8 cellular contexts compared by ENCODE assay signal in the genomic region with DNA sequence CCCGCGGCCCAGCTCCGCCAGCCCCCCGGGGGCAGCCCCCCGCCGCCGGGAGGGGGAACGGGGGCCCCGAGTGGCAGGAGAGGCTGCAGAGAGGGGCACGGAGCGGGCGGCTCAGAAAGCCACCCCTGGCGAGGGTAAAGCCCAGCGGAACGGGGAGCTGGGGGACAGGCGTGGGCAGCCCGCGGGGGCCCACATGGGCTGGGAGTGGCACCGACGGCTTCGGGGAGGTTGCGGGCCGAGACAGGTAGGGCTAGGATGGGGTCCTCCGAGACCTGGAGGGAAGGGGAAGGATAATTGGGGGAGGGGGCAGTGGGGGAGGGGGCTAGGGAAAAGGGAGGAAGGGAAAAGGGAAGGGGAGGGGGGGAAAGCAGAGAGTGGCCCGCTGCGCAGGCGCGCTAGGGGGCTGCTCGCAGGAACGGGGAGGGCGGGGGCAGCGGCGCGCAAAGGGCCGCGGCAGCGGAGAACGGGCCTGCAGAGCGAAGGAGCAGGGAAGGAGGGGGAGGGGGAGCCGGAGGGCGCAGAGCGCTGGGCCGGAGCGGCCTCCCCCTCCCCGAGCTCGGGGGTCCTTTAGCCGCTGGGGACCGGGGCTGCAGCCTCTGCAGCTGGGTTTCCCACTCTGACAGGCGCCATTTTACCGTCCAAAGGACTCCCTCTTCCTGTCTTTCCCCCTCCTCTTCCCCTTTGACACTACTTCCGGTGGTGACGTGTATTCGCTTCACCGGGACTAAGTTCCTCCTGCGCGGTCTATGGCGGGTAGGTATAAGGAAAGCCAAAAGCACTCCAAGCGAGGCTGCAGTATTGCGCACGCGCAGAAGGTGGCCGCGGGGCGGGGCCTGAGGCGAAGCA. TPM values are rescaled to one million over a fixed set of nuclear protein-coding genes. Genes with fewer than 3 reads are reported as not detected.
DNase-seq lines count a peak whose midpoint lies in the region; ATAC-seq, FAIRE-seq and TF ChIP-seq lines count a peak whose summit lies in the region.

TSS of gene CTDNEP1 (minus strand) at position 405 of the 846 bp plus-strand sequence. CDS start 438 bp downstream, outside the sequence.

- no peaks in the 10 kb centered on the region for H3K27me3 ChIP-seq in CD8-positive, alpha-beta memory T cell (ENCODE audit: insufficient read depth, low read length, poor library complexity, severe bottlenecking)
- H3K27me3 ChIP-seq in H1 (replicated peaks in 1 of 4; ENCODE audit: control insufficient read depth in 3 of 4, extremely low read depth in 1 of 4, insufficient read depth in 3 of 4, low read length in 3 of 4) = no peaks in the 10 kb centered on the region

- H3K56ac ChIP-seq in H1 (replicated peaks; ENCODE audit: insufficient read length, low read depth, low read length) = peak within 1 kb of the TSS; percentile 73

- peaks cover 17% of the 10 kb centered on the region for H3K36me3 ChIP-seq in CD8-positive, alpha-beta memory T cell (ENCODE audit: insufficient read depth, low read length)
- peaks cover 5 to 17% (median 9%) of the 10 kb centered on the region in 4 experiments; a peak in 7 of 8 replicates for H3K36me3 ChIP-seq in H1 (ENCODE audit: control insufficient read depth in 2 of 4, insufficient read depth in 4 of 4, low read length in 3 of 4)

- peaks cover 23 to 54% of the 10 kb centered on the region in 2 experiments for H3K79me2 ChIP-seq in H1 (ENCODE audit: control insufficient read depth in 1 of 2, insufficient read depth in 2 of 2, low read length in 2 of 2)

- H3K9me3 Mint-ChIP-seq in CD8-positive, alpha-beta memory T cell = no peaks in the 10 kb centered on the region

- WGBS in H1 (ENCODE audit: extremely low coverage in 1 of 2, insufficient coverage in 1 of 2, insufficient read length in 1 of 2, insufficient replicate concordance in 2 of 2, low coverage in 1 of 2, low lambda C conversion rate in 2 of 2, missing lambda C conversion rate in 1 of 2), 2 experiments = 1% methylated on average over 15 of the region's 65 CpGs; no CpG with 5 or more reads in 1 of the 2 experiments

- H3K4me2 ChIP-seq in H1 (ENCODE audit: insufficient read depth in 1 of 2, low read depth in 2 of 2, low read length in 2 of 2) = peak within 1 kb of the TSS; percentile 89 to 99

- peak within 1 kb of the TSS; percentile 87 to 91 (median 90) for H3K9ac ChIP-seq in H1 (replicated peaks in 1 of 4; ENCODE audit: extremely low read depth in 1 of 4, low read depth in 3 of 4, low read length in 3 of 4)

- TF ChIP-seq POLR2A in H1 (IDR thresholded peaks at IDR 0.05; ENCODE audit: control extremely low read depth in 1 of 2, low read depth in 2 of 2, low read length in 2 of 2) = peak in 1 of 2 experiments; percentile 56; a peak in 2 of 3 replicates

- CTCF ChIA-PET in CD8-positive, alpha-beta memory T cell (lab: Charles Lee) = interaction anchor here (1.1 to 1.2 kb wide), 2 partner anchors 9 to 13 kb away, joined by 4 to 6 read pairs; partner anchors contain the start of gene GABARAP
- CTCF ChIA-PET in H1 (lab: Charles Lee; ENCODE audit: partially characterized antibody) = interaction anchor here (1.1 to 1.2 kb wide), 2 partner anchors 10 to 11 kb away, joined by 3 to 4 read pairs; partner anchors contain the start of gene CLDN7

- no peak within 1 kb of the TSS for H2BK120ac ChIP-seq in H1 (replicated peaks; ENCODE audit: low read depth, low read length)

- H3K4me1 Mint-ChIP-seq in CD8-positive, alpha-beta memory T cell = peaks cover 39 to 55% (median 43%) of the 10 kb centered on the region in 3 donors

- peak within 1 kb of the TSS; percentile 88 for H3K4ac ChIP-seq in H1 (replicated peaks; ENCODE audit: insufficient read length, low read depth, low read length)

- no peak for TF ChIP-seq CTCF in H1 (IDR thresholded peaks at IDR 0.05; ENCODE audit: control extremely low read depth in 1 of 3, insufficient read depth in 1 of 3, low read depth in 1 of 3, low read length in 3 of 3)

- peak within 1 kb of the TSS; percentile 94 to 98 (median 96) for H3K4me3 Mint-ChIP-seq in CD8-positive, alpha-beta memory T cell

- no peak within 1 kb of the TSS for H3K14ac ChIP-seq in H1 (ENCODE audit: insufficient read length)

- peaks cover 33% of the 10 kb centered on the region for H3K4me1 ChIP-seq in CD8-positive, alpha-beta memory T cell (ENCODE audit: insufficient read depth, low read length)
- H3K4me1 ChIP-seq in H1 (replicated peaks in 1 of 4; ENCODE audit: control insufficient read depth in 3 of 4, insufficient read depth in 4 of 4, low read length in 3 of 4) = peaks cover 3 to 12% (median 5%) of the 10 kb centered on the region in 4 experiments

- H3K27me3 Mint-ChIP-seq in CD8-positive, alpha-beta memory T cell = peaks cover 0 to 2% of the 10 kb centered on the region in 2 donors

- H3K18ac ChIP-seq in H1 (ENCODE audit: extremely low read depth, low read length) = peak within 1 kb of the TSS; percentile 97

- no peak for TF ChIP-seq EP300 in H1 (IDR thresholded peaks at IDR 0.05; ENCODE audit: borderline replicate concordance in 1 of 2, low read depth in 2 of 2, low read length in 2 of 2)

- H3K9me3 ChIP-seq in CD8-positive, alpha-beta memory T cell (ENCODE audit: low read length) = no peaks in the 10 kb centered on the region
- no peaks in the 10 kb centered on the region for H3K9me3 ChIP-seq in H1 (ENCODE audit: insufficient read depth in 2 of 2, low read depth in 1 of 2, low read length in 1 of 2)

- H3K27ac ChIP-seq in CD8-positive, alpha-beta memory T cell (ENCODE audit: low read depth, low read length) = peak within 1 kb of the TSS; percentile 97
- H3K27ac ChIP-seq in H1 (ENCODE audit: low read depth, low read length) = peak within 1 kb of the TSS; percentile 97

- H2BK5ac ChIP-seq in H1 (ENCODE audit: low read depth, low read length) = peak within 1 kb of the TSS; percentile 89

- no peak within 1 kb of the TSS for H3K23ac ChIP-seq in H1 (ENCODE audit: insufficient read length)

- H4K5ac ChIP-seq in H1 (ENCODE audit: insufficient read length, low read depth, low read length) = peak within 1 kb of the TSS; percentile 92

- no peak within 1 kb of the TSS for H2AK5ac ChIP-seq in H1 (ENCODE audit: low read depth, low read length)

- H4K91ac ChIP-seq in H1 (replicated peaks; ENCODE audit: insufficient read length, low read length) = peak within 1 kb of the TSS; percentile 70

- POLR2A ChIA-PET in CD8-positive, alpha-beta memory T cell (lab: Charles Lee) = interaction anchor here (0.7 to 2.5 kb wide), 5 partner anchors 9 to 868 kb away, joined by 3 to 16 read pairs (median 6); partner anchors contain the start of genes DVL2, GABARAP and PHF23
- POLR2A ChIA-PET in H1 (lab: Charles Lee; ENCODE audit: partially characterized antibody) = interaction anchor here (0.7 to 8.3 kb wide), 15 partner anchors 10 to 323 kb away, joined by 3 to 121 read pairs (median 6); partner anchors contain the start of genes ACADVL, CLDN7, DLG4 and DVL2

- peak within 1 kb of the TSS; percentile 86 for H2BK12ac ChIP-seq in H1 (ENCODE audit: low read depth, low read length)

- H4K8ac ChIP-seq in H1 (ENCODE audit: extremely low read depth, insufficient read depth, low read length) = peak within 1 kb of the TSS; percentile 99

- H3K4me3 ChIP-seq in CD8-positive, alpha-beta memory T cell (ENCODE audit: low read length) = peak within 1 kb of the TSS; percentile 85
- peak within 1 kb of the TSS; percentile 58 to 84 (median 79) for H3K4me3 ChIP-seq in H1 (ENCODE audit: extremely low read depth in 1 of 4, insufficient read depth in 2 of 4, low read depth in 3 of 4, low read length in 4 of 4)

- peaks cover 7% of the 10 kb centered on the region for H3K23me2 ChIP-seq in H1 (ENCODE audit: low read depth, low read length)

- peak; percentile 35 to 100 (median 98) for DNase-seq in CD8-positive, alpha-beta memory T cell
- DNase-seq in HT1080 (ENCODE audit: low read depth) (peak; percentile 99), NOMO-1 treated with DMSO at 0.1 percent for 48 hours (lab: John Stamatoyannopoulos, UW; ENCODE audit: unreplicated experiment) (peak; percentile 98), H1 (ENCODE audit: low read depth in 1 of 2, low spot score in 2 of 2) (peak; percentile 96 to 99), medulla oblongata (ENCODE audit: extremely low spot score) (peak; percentile 100)
- DNase-seq in activated CD8-positive, alpha-beta memory T cell treated with anti-CD3 and anti-CD28 coated beads for 4 hours (ENCODE audit: low read depth in 2 of 2) = peak; percentile 99
- DNase-seq in stimulated activated CD4-positive, alpha-beta T cell treated with anti-CD3 and anti-CD28 coated beads, TNF-alpha, amount 100 ng/mL, for 48 hours (ENCODE audit: low read depth in 3 of 3) = peak; percentile 98 to 100 (median 98)

- ATAC-seq in GM21367 (IDR thresholded peaks at IDR 0.05; ENCODE audit: unreplicated experiment) = peak; percentile 61

- peaks cover 4 to 11% of the 10 kb centered on the region in 2 experiments for H4K20me1 ChIP-seq in H1 (replicated peaks in 1 of 2; ENCODE audit: control insufficient read depth in 1 of 2, insufficient read depth in 2 of 2, low read length in 2 of 2)

- H3K27ac Mint-ChIP-seq in CD8-positive, alpha-beta memory T cell = peak within 1 kb of the TSS; percentile 97 to 100 (median 99)

- no peak within 1 kb of the TSS for H2BK20ac ChIP-seq in H1 (ENCODE audit: low read length)

- TF ChIP-seq RAD21 in H1 (IDR thresholded peaks at IDR 0.05 in 1 of 2, conservative IDR thresholded peaks at IDR 0.05 in 1 of 2; ENCODE audit: low read depth in 2 of 2, low read length in 2 of 2) = no peak

- FAIRE-seq in H1 (lab: Jason Lieb, UNC) = peak; percentile 82

- H3K79me1 ChIP-seq in H1 (ENCODE audit: low read depth, low read length) = peaks cover 16% of the 10 kb centered on the region

- H2AFZ ChIP-seq in H1 (ENCODE audit: low read length) = peak within 1 kb of the TSS; percentile 93; the same call in 1 of the 2 replicates

- no peak within 1 kb of the TSS for H2BK15ac ChIP-seq in H1 (ENCODE audit: low read length)

- peaks cover 0 to 50% (median 11%) of the 10 kb centered on the region in 3 donors for H3K36me3 Mint-ChIP-seq in CD8-positive, alpha-beta memory T cell

TF ChIP-seq in H1, 55 proteins besides CTCF, POLR2A, EP300 and RAD21 (continues in another document):
- TF ChIP-seq BRCA1 (IDR thresholded peaks at IDR 0.05; ENCODE audit: low read depth, low read length) (no peak), SUZ12 (IDR thresholded peaks at IDR 0.05; ENCODE audit: low read length) (no peak)

RNA-seq across cellular contexts. Expression of gene CTDNEP1, which starts in this region (rescaled TPM):
- 100 to 1,000 TPM; 224 to 240 TPM for total RNA-seq in CD8-positive, alpha-beta memory T cell
- 57.1 TPM for polyA plus RNA-seq in CD8-positive, alpha-beta memory T cell
- total RNA-seq in HT1080 (2014; rRNA removed; shearing (Covaris generic)) = 43.6 and 79.9 TPM in 2 replicates
- 188 and 198 TPM in 2 replicates for polyA plus RNA-seq in HT1080 (2015; cell fraction: cytosol; rRNA removed)
- polyA plus RNA-seq in HT1080 (2015; cell fraction: nucleus; rRNA removed) = 91.4 and 98.3 TPM in 2 replicates
- total RNA-seq in H1 (2021; fragmentation: NEBNext Ultra II Directional; extraction: Animal tissue kit (Norgen Biotek cat#: 25700)) = 120 and 123 TPM in 2 replicates
- 106 and 114 TPM in 2 replicates for polyA plus RNA-seq in H1 (2011; rRNA removed)
- 88.4 TPM for polyA plus RNA-seq in H1 (2011; cell fraction: cytosol; rRNA removed)
- 152 TPM for polyA plus RNA-seq in H1 (2011; cell fraction: nucleus; rRNA removed)
- 123 to 148 TPM (median 139 TPM) in 4 replicates for polyA plus RNA-seq in H1 (2012, experiment 1 of 2)
- 151 TPM for polyA plus RNA-seq in H1 (2012, experiment 2 of 2)
- polyA plus RNA-seq in H1 (2013, experiment 1 of 2) = 94.4 TPM
- polyA plus RNA-seq in H1 (2013, experiment 2 of 2) = 102 TPM
- polyA minus RNA-seq in H1 (2011; rRNA and poly(A)+ RNA removed) = 123 and 147 TPM in 2 replicates
- polyA minus RNA-seq in H1 (2011; cell fraction: cytosol; rRNA and poly(A)+ RNA removed) = 79.0 TPM
- polyA minus RNA-seq in H1 (2011; cell fraction: nucleus; rRNA and poly(A)+ RNA removed) = 82.6 TPM

Comparison
In these comparisons a context has a peak if more than half of its experiments do, and no peak if none do; other contexts are left out.
1. Peak in every context shown above with its lines: DNase-seq, ATAC-seq, H3K4me3 ChIP-seq and H3K27ac ChIP-seq.